In genomic region chr6:157585274-157586087, GRCh38 we compare ENCODE assay signal across 20 cellular contexts.
DNase-seq lines count a peak whose midpoint lies in the region; ATAC-seq and TF ChIP-seq lines count a peak whose summit lies in the region.
"Had no signal": no experiment of that assay in that cellular context is flagged by ENCODE, and none has a peak within 500 bp of the region (broad histone marks: within the 10 kb centered on the region; RNA-seq: fewer than 3 reads in every experiment).

No MANE protein-coding gene starts in this region.

- no peaks in the 10 kb centered on the region for H3K27me3 ChIP-seq in MM.1S (replicated peaks; ENCODE audit: insufficient read depth, low read length)
- H3K27me3 ChIP-seq in hepatocyte, result no peaks in the 10 kb centered on the region
- H3K27me3 ChIP-seq: BE2C, neutrophil, SJCRH30 had no signal

- H3K4me3 ChIP-seq in MM.1S (ENCODE audit: low read length) (no peak overlapping the region), hepatocyte (no peak overlapping the region)
- H3K4me3 ChIP-seq: SJCRH30 had no signal

- H3K9me3 ChIP-seq in MM.1S (replicated peaks; ENCODE audit: insufficient read depth, low read length) (no peaks in the 10 kb centered on the region), hepatocyte (ENCODE audit: low read depth) (peaks cover 8% of the 10 kb centered on the region)
- H3K9me3 ChIP-seq: BE2C had no signal

- H3K27ac ChIP-seq in MM.1S (ENCODE audit: low read length), result peak overlapping the region; percentile 75
- H3K27ac ChIP-seq in hepatocyte, result peak overlapping the region; percentile 86
- H3K27ac ChIP-seq: neutrophil, SJCRH30 had no signal

- H3K79me2 ChIP-seq in MM.1S (ENCODE audit: low read length), result no peaks in the 10 kb centered on the region
- peaks cover 13% of the 10 kb centered on the region for H3K79me2 ChIP-seq in hepatocyte

- H3K4me2 ChIP-seq in MM.1S (ENCODE audit: low read depth, low read length) (peak overlapping the region; percentile 8; the same call in 1 of the 2 replicates), hepatocyte (peak overlapping the region; percentile 47)

- no peak for ATAC-seq in stimulated activated memory B cell treated with anti-CD40 and anti-IgM and Interleukin-4, amounts not matched to agents 10 μg/mL and 1 μg/mL and 100 μg/mL, for 72 hours
- no peak for ATAC-seq in HG02840 (IDR thresholded peaks at IDR 0.05; ENCODE audit: low FRiP score, unreplicated experiment)
- ATAC-seq: activated naive CD4-positive, alpha-beta T cell treated with anti-CD3 and anti-CD28 coated beads, Interleukin-2, amount 50 U/mL, for 72 hours; left colon; PC-3 had no signal

- H3K36me3 ChIP-seq in MM.1S (replicated peaks; ENCODE audit: insufficient read depth, low read length) (no peaks in the 10 kb centered on the region), hepatocyte (replicated peaks; ENCODE audit: insufficient read depth, low read depth) (no peaks in the 10 kb centered on the region)
- H3K36me3 ChIP-seq: BE2C, neutrophil, SJCRH30 had no signal

- no peak overlapping the region for H2AFZ ChIP-seq in MM.1S (ENCODE audit: low read length)
- H2AFZ ChIP-seq in hepatocyte, result no peak overlapping the region

- H3K9me2 ChIP-seq in MM.1S (replicated peaks; ENCODE audit: insufficient read depth, low read length), result no peaks in the 10 kb centered on the region
- H3K9me2 ChIP-seq in hepatocyte (replicated peaks; ENCODE audit: insufficient read depth), result no peaks in the 10 kb centered on the region

- peak; percentile 52 for DNase-seq in activated CD8-positive, alpha-beta memory T cell treated with anti-CD3 and anti-CD28 coated beads for 24 hours
- DNase-seq in activated CD8-positive, alpha-beta memory T cell treated with anti-CD3 and anti-CD28 coated beads, Interleukin-2, amount 50 U/mL, for 48 hours, result no peak
- DNase-seq in MM.1S (peak; percentile 58), hepatocyte (ENCODE audit: low spot score) (no peak), NCI-H748 (lab: John Stamatoyannopoulos, UW; ENCODE audit: unreplicated experiment) (no peak), NCI-H526 treated with DMSO at 0.1 percent for 48 hours (lab: John Stamatoyannopoulos, UW) (no peak)
- DNase-seq: activated CD4-positive, alpha-beta memory T cell treated with anti-CD3 and anti-CD28 coated beads, Interleukin-2, amount 10 ng/mL, durations not matched to agents 7 days and 5 days; BE2C; Calu3; EL; KBM-7; left colon; NCI-H187; PC-3; stimulated activated CD4-positive, alpha-beta T cell treated with anti-CD3 and anti-CD28 coated beads, Interleukin-4, amount 100 ng/mL, for 4 hours had no signal

- H4K20me1 ChIP-seq in MM.1S (ENCODE audit: insufficient read depth, low read length) (no peaks in the 10 kb centered on the region), hepatocyte (ENCODE audit: insufficient read depth, poor library complexity, severe bottlenecking) (no peaks in the 10 kb centered on the region)

- 92% methylated on average over 6 of the region's 6 CpGs for WGBS in hepatocyte (ENCODE audit: low lambda C conversion rate, missing lambda C conversion rate)

- no peak overlapping the region for H3K9ac ChIP-seq in MM.1S (ENCODE audit: low read length)

- H3K27me3 Mint-ChIP-seq in stimulated activated memory B cell treated with anti-CD40 and anti-IgM and Interleukin-4, amounts not matched to agents 10 μg/mL and 1 μg/mL and 100 μg/mL, for 72 hours, result no peaks in the 10 kb centered on the region

- no peak overlapping the region for H3K4me3 Mint-ChIP-seq in stimulated activated memory B cell treated with anti-CD40 and anti-IgM and Interleukin-4, amounts not matched to agents 10 μg/mL and 1 μg/mL and 100 μg/mL, for 72 hours
- H3K4me3 Mint-ChIP-seq: activated CD4-positive, alpha-beta memory T cell treated with anti-CD3 and anti-CD28 coated beads, Interleukin-2, amount 10 ng/mL, durations not matched to agents 7 days and 5 days had no signal

- H3K4me1 ChIP-seq in MM.1S (ENCODE audit: low read length) (peaks cover 13% of the 10 kb centered on the region), hepatocyte (ENCODE audit: insufficient read depth) (peaks cover 22% of the 10 kb centered on the region)
- H3K4me1 ChIP-seq: BE2C, SJCRH30 had no signal

- H3F3A ChIP-seq in MM.1S (ENCODE audit: insufficient read depth, low read length), result no peaks in the 10 kb centered on the region

- H3K9me3 Mint-ChIP-seq in stimulated activated memory B cell treated with anti-CD40 and anti-IgM and Interleukin-4, amounts not matched to agents 10 μg/mL and 1 μg/mL and 100 μg/mL, for 72 hours, result peaks cover 12% of the 10 kb centered on the region

- TF ChIP-seq CTCF in MM.1S (IDR thresholded peaks at IDR 0.05; ENCODE audit: low read length), result no peak
- TF ChIP-seq CTCF in hepatocyte (IDR thresholded peaks at IDR 0.05; ENCODE audit: poor library complexity), result no peak

- peaks cover 52% of the 10 kb centered on the region for H3K4me1 Mint-ChIP-seq in stimulated activated memory B cell treated with anti-CD40 and anti-IgM and Interleukin-4, amounts not matched to agents 10 μg/mL and 1 μg/mL and 100 μg/mL, for 72 hours
- H3K4me1 Mint-ChIP-seq: activated CD4-positive, alpha-beta memory T cell treated with anti-CD3 and anti-CD28 coated beads, Interleukin-2, amount 10 ng/mL, durations not matched to agents 7 days and 5 days had no signal

- peak overlapping the region; percentile 31 for H3K27ac Mint-ChIP-seq in stimulated activated memory B cell treated with anti-CD40 and anti-IgM and Interleukin-4, amounts not matched to agents 10 μg/mL and 1 μg/mL and 100 μg/mL, for 72 hours
- H3K27ac Mint-ChIP-seq: activated CD4-positive, alpha-beta memory T cell treated with anti-CD3 and anti-CD28 coated beads, Interleukin-2, amount 10 ng/mL, durations not matched to agents 7 days and 5 days; activated naive CD4-positive, alpha-beta T cell treated with anti-CD3 and anti-CD28 coated beads, Interleukin-2, amount 50 U/mL, for 72 hours had no signal

- peaks cover 52% of the 10 kb centered on the region for H3K36me3 Mint-ChIP-seq in stimulated activated memory B cell treated with anti-CD40 and anti-IgM and Interleukin-4, amounts not matched to agents 10 μg/mL and 1 μg/mL and 100 μg/mL, for 72 hours

Comparison
In these comparisons a context has a peak if more than half of its experiments do, and no peak if none do; other contexts are left out.
1. DNase-seq: peak in activated CD8-positive, alpha-beta memory T cell treated with anti-CD3 and anti-CD28 coated beads for 24 hours (single experiment) and MM.1S (single experiment); none in activated CD8-positive, alpha-beta memory T cell treated with anti-CD3 and anti-CD28 coated beads, Interleukin-2, amount 50 U/mL, for 48 hours (single experiment), hepatocyte (single experiment), NCI-H748 (single experiment) and NCI-H526 treated with DMSO at 0.1 percent for 48 hours (single experiment).